ENCODE assay signal across 11 cellular contexts in genomic region chr7:35198370-35199140, GRCh38. TPM values are rescaled to one million over a fixed set of nuclear protein-coding genes. Genes with fewer than 3 reads are reported as not detected.
A peak's percentile ranks its signal among the peaks of the same experiment; 100 is the strongest.
DNase-seq lines count a peak whose midpoint lies in the region; ATAC-seq, FAIRE-seq and TF ChIP-seq lines count a peak whose summit lies in the region.
"Not testable (repeated sequence)": the region's sequence is repeated elsewhere in the genome, so short reads cannot be mapped to it uniquely, and the experiment has no call there.
"Had no signal": no experiment of that assay in that cellular context is flagged by ENCODE, and none has a peak within 500 bp of the region (broad histone marks: within the 10 kb centered on the region; RNA-seq: fewer than 3 reads in every experiment).

No MANE protein-coding gene starts in this region.

- not testable (repeated sequence) for H3K36me3 Mint-ChIP-seq in astrocyte (ENCODE audit: low read depth, unreplicated experiment)

- not testable (repeated sequence) for H3K27me3 ChIP-seq in IMR-90 (ENCODE audit: control insufficient read depth, insufficient read depth, low read length); astrocyte (ENCODE audit: insufficient read depth, low read length); fibroblast of lung (ENCODE audit: control insufficient read depth, insufficient read depth, low read length); left ventricle myocardium inferior (ENCODE audit: low read depth)

- not testable (repeated sequence) for H2BK5ac ChIP-seq in IMR-90 (ENCODE audit: low read depth, low read length, poor library complexity, severe bottlenecking)

- ATAC-seq in IMR-90 (ENCODE audit: low read depth) (peak; percentile 79), omental fat pad (ENCODE audit: low FRiP score) (peak; percentile 82)

- not testable (repeated sequence) for H3K27me3 Mint-ChIP-seq in astrocyte (ENCODE audit: low read depth, unreplicated experiment)

- not testable (repeated sequence) for H4K91ac ChIP-seq in IMR-90 (ENCODE audit: insufficient read depth, low read depth, low read length)

- not testable (repeated sequence) for H3K4me1 Mint-ChIP-seq in astrocyte (ENCODE audit: low read depth, unreplicated experiment)

- dilution Hi-C loops in IMR-90 (cut with HindIII; ENCODE audit: low sequenced_read_pairs, unreplicated experiment): not testable (repeated sequence)

- not testable (repeated sequence) for H2AFZ ChIP-seq in IMR-90 (replicated peaks; ENCODE audit: low read length, poor library complexity); astrocyte (ENCODE audit: low read depth, low read length); fibroblast of lung (ENCODE audit: low read length)

- H3K9me1 ChIP-seq in IMR-90 (ENCODE audit: insufficient read depth, low read length): not testable (repeated sequence)

- not testable (repeated sequence) for H3K4me3 ChIP-seq in IMR-90 (ENCODE audit: insufficient read depth, low read depth, low read length); astrocyte (ENCODE audit: insufficient read depth, low read depth, low read length); fibroblast of lung (replicated peaks in 1 of 4; ENCODE audit: control extremely low read depth in 1 of 4, insufficient read depth in 1 of 4, low read depth in 3 of 4, low read length in 4 of 4); left ventricle myocardium inferior

- H3K4ac ChIP-seq in IMR-90 (ENCODE audit: low read depth, low read length): not testable (repeated sequence)

- not testable (repeated sequence) for H4K8ac ChIP-seq in IMR-90 (ENCODE audit: low read depth in 2 of 2, low read length in 2 of 2)

- H2AK5ac ChIP-seq in IMR-90 (ENCODE audit: low read depth, low read length): not testable (repeated sequence)

- H2BK120ac ChIP-seq in IMR-90 (ENCODE audit: low read depth, low read length): not testable (repeated sequence)

- not testable (repeated sequence) for TF ChIP-seq POLR2A in IMR-90 (IDR thresholded peaks at IDR 0.05; ENCODE audit: low read depth, low read length)

- not testable (repeated sequence) for H3K9me3 Mint-ChIP-seq in astrocyte (ENCODE audit: unreplicated experiment)

- not testable (repeated sequence) for H3K79me2 ChIP-seq in astrocyte (ENCODE audit: insufficient read depth, low read length); fibroblast of lung (ENCODE audit: control insufficient read depth, insufficient read depth, low read length)

- peak; percentile 91 for DNase-seq in ACHN
- peak; percentile 63 for DNase-seq in ELR (ENCODE audit: low read depth)
- DNase-seq in IMR-90: peak; percentile 10
- DNase-seq in RCC 7860 (ENCODE audit: low spot score): peak; percentile 78
- DNase-seq in astrocyte (ENCODE audit: low read depth): peak; percentile 74
- DNase-seq in fibroblast of lung (ENCODE audit: low read depth in 2 of 2): peak; percentile 11 to 79
- not testable (repeated sequence) for DNase-seq in left ventricle myocardium inferior; omental fat pad (ENCODE audit: low spot score)

- TF ChIP-seq RAD21 in IMR-90 (IDR thresholded peaks at IDR 0.05; ENCODE audit: low read length): not testable (repeated sequence)

- H3K18ac ChIP-seq in IMR-90 (ENCODE audit: low read depth, low read length): not testable (repeated sequence)

- not testable (repeated sequence) for H3K36me3 ChIP-seq in IMR-90 (ENCODE audit: control insufficient read depth, insufficient read depth, low read length); astrocyte (ENCODE audit: insufficient read depth, low read length); fibroblast of lung (ENCODE audit: control insufficient read depth, insufficient read depth, low read length)
- H3K36me3 ChIP-seq in left ventricle myocardium inferior: peaks cover 14% of the 10 kb centered on the region

- not testable (repeated sequence) for H3K79me1 ChIP-seq in IMR-90 (ENCODE audit: low read depth in 1 of 2, low read length in 2 of 2)

- not testable (repeated sequence) for H3K56ac ChIP-seq in IMR-90 (ENCODE audit: extremely low read depth, insufficient read depth, low read length)

- not testable (repeated sequence) for H3K27ac ChIP-seq in IMR-90 (ENCODE audit: insufficient read depth, low read length); fibroblast of lung (ENCODE audit: insufficient read depth, low read length)
- H3K27ac ChIP-seq in astrocyte (ENCODE audit: low read depth, low read length): peak overlapping the region; percentile 41
- peak overlapping the region; percentile 30 for H3K27ac ChIP-seq in left ventricle myocardium inferior (replicated peaks)

- intact Hi-C loops in IMR-90 (cut with micrococcal nuclease): not testable (repeated sequence)
- intact Hi-C loops in left ventricle myocardium inferior (cut with micrococcal nuclease): loop anchor here (10.0 kb wide), 1 partner anchor 326 kb away; no protein-coding TSS in a partner anchor

- in situ Hi-C loops in ACHN (cut with HindIII; ENCODE audit: low pct_ligation_motif_present, low pct_unique_long_range_greater_than_20kb, low sequenced_read_pairs); IMR-90 (cut with MboI; ENCODE audit: low sequenced_read_pairs): not testable (repeated sequence)

- H3K9ac ChIP-seq in IMR-90 (ENCODE audit: low read depth, low read length); astrocyte (ENCODE audit: low read length); fibroblast of lung (ENCODE audit: insufficient read depth, low read length): not testable (repeated sequence)

- WGBS in IMR-90 (ENCODE audit: extremely low coverage in 2 of 2, insufficient read length in 1 of 2), 2 experiments: no CpG with 5 or more reads among the region's 2 CpGs

- TF ChIP-seq CTCF in IMR-90 (conservative IDR thresholded peaks at IDR 0.05; ENCODE audit: low read depth, low read length); astrocyte (IDR thresholded peaks at IDR 0.05; ENCODE audit: insufficient read depth, low read depth, low read length); fibroblast of lung (conservative IDR thresholded peaks at IDR 0.05 in 1 of 2, IDR thresholded peaks at IDR 0.05 in 1 of 2; ENCODE audit: low read depth in 1 of 2, low read length in 2 of 2); left ventricle myocardium inferior (IDR thresholded peaks at IDR 0.05; ENCODE audit: borderline replicate concordance); omental fat pad (IDR thresholded peaks at IDR 0.05): not testable (repeated sequence)

- peak overlapping the region; percentile 42 for H3K27ac Mint-ChIP-seq in astrocyte (ENCODE audit: unreplicated experiment)

- not testable (repeated sequence) for H3K4me2 ChIP-seq in IMR-90 (ENCODE audit: low read depth, low read length); fibroblast of lung (ENCODE audit: extremely low read depth, insufficient read depth, low read length)
- H3K4me2 ChIP-seq in astrocyte (ENCODE audit: low read length): peak overlapping the region; percentile 68

- H3K23ac ChIP-seq in IMR-90 (ENCODE audit: low read depth, low read length): not testable (repeated sequence)

- POLR2A ChIA-PET in IMR-90 (lab: Charles Lee; ENCODE audit: unreplicated experiment): not testable (repeated sequence)

- not testable (repeated sequence) for H2BK15ac ChIP-seq in IMR-90 (ENCODE audit: low read depth, low read length)

- CTCF ChIA-PET in IMR-90 (lab: Yijun Ruan, JAX): not testable (repeated sequence)

- H3K4me1 ChIP-seq in IMR-90 (ENCODE audit: control insufficient read depth, insufficient read depth, low read length); astrocyte (ENCODE audit: insufficient read depth, low read length); fibroblast of lung (ENCODE audit: control insufficient read depth, extremely low read depth, insufficient read depth, low read length): not testable (repeated sequence)
- H3K4me1 ChIP-seq in left ventricle myocardium inferior: peaks cover 24% of the 10 kb centered on the region

- not testable (repeated sequence) for H3K9me3 ChIP-seq in IMR-90 (ENCODE audit: control insufficient read depth, insufficient read depth, low read length); astrocyte (ENCODE audit: insufficient read depth, low read depth, low read length); fibroblast of lung (ENCODE audit: control insufficient read depth, insufficient read depth, low read depth, low read length); left ventricle myocardium inferior (replicated peaks)

- not testable (repeated sequence) for H4K5ac ChIP-seq in IMR-90 (ENCODE audit: low read depth, low read length)

- not testable (repeated sequence) for H2BK20ac ChIP-seq in IMR-90 (ENCODE audit: low read depth, low read length)

- peak; percentile 98 for FAIRE-seq in RCC 7860 (lab: Jason Lieb, UNC)
- peak; percentile 45 for FAIRE-seq in astrocyte (lab: Jason Lieb, UNC)

- H2AK9ac ChIP-seq in IMR-90 (replicated peaks; ENCODE audit: low read depth, low read length, poor library complexity): not testable (repeated sequence)

- not testable (repeated sequence) for H4K20me1 ChIP-seq in IMR-90 (ENCODE audit: insufficient read depth, low read length); astrocyte (ENCODE audit: insufficient read depth, low read length); fibroblast of lung (ENCODE audit: control insufficient read depth, extremely low read depth, insufficient read depth, low read length)

- H3K4me3 Mint-ChIP-seq in astrocyte (ENCODE audit: unreplicated experiment): not testable (repeated sequence)

- not testable (repeated sequence) for BruUV-seq in IMR-90 (replicated peaks; lab: Mats Ljungman, UMichigan)

- not testable (repeated sequence) for H3K14ac ChIP-seq in IMR-90 (replicated peaks; ENCODE audit: low read depth, low read length)

RNA-seq across cellular contexts. Expression of gene TBX20, which starts 55.3 kb away (rescaled TPM):
- total RNA-seq in IMR-90 (2012; rRNA removed) (0.28 and 0.36 TPM in 2 replicates), astrocyte (1.1 and 1.3 TPM in 2 replicates), fibroblast of lung (not detected in 2 replicates), left ventricle myocardium inferior (83.9 TPM), omental fat pad (not detected)
- polyA plus RNA-seq in IMR-90 (2012; rRNA removed) (0.11 and 0.15 TPM in 2 replicates), fibroblast of lung (0.05 and 0.07 TPM in 2 replicates)
- polyA plus RNA-seq in IMR-90 (2012; cell fraction: cytosol; rRNA removed): 0.10 TPM in 2 replicates
- polyA plus RNA-seq in IMR-90 (2012; cell fraction: nucleus; rRNA removed; ENCODE audit: low replicate concordance): 0.15 and 0.19 TPM in 2 replicates
- 0.09 TPM in 1 of 2 replicates, not detected in the other for polyA plus RNA-seq in fibroblast of lung (2012)
- polyA minus RNA-seq in fibroblast of lung (ENCODE audit: low replicate concordance): not detected in 2 replicates
- total RNA-seq: G401, H9 had no signal
- polyA plus RNA-seq: IgD-negative memory B cell had no signal

Comparison
In these comparisons a context has a peak if more than half of its experiments do, and no peak if none do; other contexts are left out.
1. RNA of gene TBX20, which starts 55.3 kb away (total RNA-seq): 83.9 TPM in left ventricle myocardium inferior (single experiment); 1.1 to 1.3 TPM in astrocyte, 0.28 to 0.36 TPM in IMR-90, not detected in omental fat pad and not detected in fibroblast of lung; every median in the first group is over 10 times any median in the second.